Comparison of ENCODE assay signal across 41 cellular contexts in genomic region chr19:14648506-14648905, GRCh38. TPM values are rescaled to one million over a fixed set of nuclear protein-coding genes. Genes with fewer than 3 reads are reported as not detected.
"Had no signal": no experiment of that assay in that cellular context is flagged by ENCODE, and none has a peak within 500 bp of the region (broad histone marks: within the 10 kb centered on the region; RNA-seq: fewer than 3 reads in every experiment).

No MANE protein-coding gene starts in this region.

- FAIRE-seq: astrocyte, bronchial epithelial cell had no signal

- H3K4me1 Mint-ChIP-seq: activated naive CD4-positive, alpha-beta T cell treated with anti-CD3 and anti-CD28 coated beads, Interleukin-2, amount 10 ng/mL, durations not matched to agents 7 days and 5 days; activated naive CD4-positive, alpha-beta T cell treated with anti-CD3 and anti-CD28 coated beads, Interleukin-2, amount 50 U/mL, for 24 hours; activated naive CD8-positive, alpha-beta T cell treated with anti-CD3 and anti-CD28 coated beads for 36 hours; activated naive CD8-positive, alpha-beta T cell treated with anti-CD3 and anti-CD28 coated beads, Interleukin-2, amount 10 ng/mL, durations not matched to agents 7 days and 5 days; activated naive CD8-positive, alpha-beta T cell treated with anti-CD3 and anti-CD28 coated beads, Interleukin-2, amount 50 U/mL, for 24 hours; brain; central memory CD8-positive, alpha-beta T cell had no signal

- H3K27me3 ChIP-seq: adrenal gland, ascending aorta, body of pancreas, brain microvascular endothelial cell, breast epithelium, cardiac muscle cell had no signal

- H3K27ac Mint-ChIP-seq: activated naive CD4-positive, alpha-beta T cell treated with anti-CD3 and anti-CD28 coated beads for 36 hours; activated naive CD4-positive, alpha-beta T cell treated with anti-CD3 and anti-CD28 coated beads, Interleukin-2, amount 10 ng/mL, durations not matched to agents 7 days and 5 days; activated naive CD4-positive, alpha-beta T cell treated with anti-CD3 and anti-CD28 coated beads, Interleukin-2, amount 50 U/mL, for 24 hours; activated naive CD4-positive, alpha-beta T cell treated with anti-CD3 and anti-CD28 coated beads, Interleukin-2, amount 50 U/mL, for 72 hours; activated naive CD8-positive, alpha-beta T cell; activated naive CD8-positive, alpha-beta T cell treated with anti-CD3 and anti-CD28 coated beads for 36 hours; activated naive CD8-positive, alpha-beta T cell treated with anti-CD3 and anti-CD28 coated beads, Interleukin-2, amount 10 ng/mL, durations not matched to agents 7 days and 5 days; activated naive CD8-positive, alpha-beta T cell treated with anti-CD3 and anti-CD28 coated beads, Interleukin-2, amount 50 U/mL, for 24 hours; activated T-cell treated with anti-CD3 and anti-CD28 coated beads, Interleukin-2, amount 50 U/mL, for 24 hours; activated T-cell treated with anti-CD3 and anti-CD28 coated beads, Interleukin-2, amount 50 U/mL, for 72 hours; activated T-helper 1 cell treated with anti-CD3 and anti-CD28 coated beads, Interleukin-12 subunit alpha, Interleukin-12 subunit beta, Interleukin-2, Interleukin-4 antibody, amounts not matched to agents 30 ng/mL and 10 ng/mL and 1 ng/mL, durations not matched to agents 14 hours and 24 hours and 36 hours; activated T-helper 2 cell treated with anti-CD3 and anti-CD28 coated beads, Interferon-gamma antibody, Interleukin-2, Interleukin-4, amounts not matched to agents 10 μg/mL and 5 μg/mL and 100 μg/mL, durations not matched to agents 14 hours and 24 hours and 36 hours; brain had no signal

- H3K4me1 ChIP-seq: adrenal gland, ascending aorta, body of pancreas, breast epithelium had no signal

- H3K9me3 ChIP-seq: adrenal gland, ascending aorta, body of pancreas, breast epithelium had no signal

- H3K9me3 Mint-ChIP-seq: activated naive CD4-positive, alpha-beta T cell treated with anti-CD3 and anti-CD28 coated beads for 36 hours; activated naive CD4-positive, alpha-beta T cell treated with anti-CD3 and anti-CD28 coated beads, Interleukin-2, amount 50 U/mL, for 24 hours; activated T-helper 1 cell treated with anti-CD3 and anti-CD28 coated beads, Interleukin-12 subunit alpha, Interleukin-12 subunit beta, Interleukin-2, Interleukin-4 antibody, amounts not matched to agents 30 ng/mL and 10 ng/mL and 1 ng/mL, durations not matched to agents 14 hours and 24 hours and 36 hours; central memory CD8-positive, alpha-beta T cell had no signal

- H3K4me3 Mint-ChIP-seq: activated naive CD4-positive, alpha-beta T cell treated with anti-CD3 and anti-CD28 coated beads for 36 hours; activated naive CD4-positive, alpha-beta T cell treated with anti-CD3 and anti-CD28 coated beads, Interleukin-2, amount 10 ng/mL, durations not matched to agents 7 days and 5 days; activated naive CD4-positive, alpha-beta T cell treated with anti-CD3 and anti-CD28 coated beads, Interleukin-2, amount 50 U/mL, for 24 hours; activated naive CD8-positive, alpha-beta T cell; activated naive CD8-positive, alpha-beta T cell treated with anti-CD3 and anti-CD28 coated beads for 36 hours; activated naive CD8-positive, alpha-beta T cell treated with anti-CD3 and anti-CD28 coated beads, Interleukin-2, amount 10 ng/mL, durations not matched to agents 7 days and 5 days; activated naive CD8-positive, alpha-beta T cell treated with anti-CD3 and anti-CD28 coated beads, Interleukin-2, amount 50 U/mL, for 24 hours; activated T-cell treated with anti-CD3 and anti-CD28 coated beads, Interleukin-2, amount 50 U/mL, for 24 hours; activated T-cell treated with anti-CD3 and anti-CD28 coated beads, Interleukin-2, amount 50 U/mL, for 4 hours; activated T-cell treated with anti-CD3 and anti-CD28 coated beads, Interleukin-2, amount 50 U/mL, for 72 hours; activated T-helper 1 cell treated with anti-CD3 and anti-CD28 coated beads, Interleukin-12 subunit alpha, Interleukin-12 subunit beta, Interleukin-2, Interleukin-4 antibody, amounts not matched to agents 30 ng/mL and 10 ng/mL and 1 ng/mL, durations not matched to agents 14 hours and 24 hours and 36 hours; brain; central memory CD8-positive, alpha-beta T cell had no signal

- H3K27ac ChIP-seq: adrenal gland, ascending aorta, body of pancreas, brain microvascular endothelial cell, breast epithelium, cardiac muscle cell had no signal

- ATAC-seq: activated naive CD4-positive, alpha-beta T cell treated with anti-CD3 and anti-CD28 coated beads, Interleukin-2, amount 50 U/mL, for 72 hours; activated naive CD8-positive, alpha-beta T cell treated with anti-CD3 and anti-CD28 coated beads, Interleukin-2, amount 50 U/mL, for 24 hours; activated T-cell treated with anti-CD3 and anti-CD28 coated beads, Interleukin-2, amount 50 U/mL, for 4 hours; activated T-cell treated with anti-CD3 and anti-CD28 coated beads, Interleukin-2, amount 50 U/mL, for 72 hours; body of pancreas had no signal

- H3K4me3 ChIP-seq: adrenal gland, ascending aorta, body of pancreas, breast epithelium, cardiac muscle cell had no signal

- H3K36me3 Mint-ChIP-seq: activated naive CD4-positive, alpha-beta T cell treated with anti-CD3 and anti-CD28 coated beads, Interleukin-2, amount 10 ng/mL, durations not matched to agents 7 days and 5 days; activated naive CD4-positive, alpha-beta T cell treated with anti-CD3 and anti-CD28 coated beads, Interleukin-2, amount 50 U/mL, for 72 hours; activated naive CD8-positive, alpha-beta T cell; activated naive CD8-positive, alpha-beta T cell treated with anti-CD3 and anti-CD28 coated beads, Interleukin-2, amount 10 ng/mL, durations not matched to agents 7 days and 5 days; brain had no signal

- DNase-seq: activated effector memory CD4-positive, alpha-beta T cell treated with anti-CD3 and anti-CD28 coated beads, Interleukin-2, amount 50 U/mL, for 16 hours; activated effector memory CD4-positive, alpha-beta T cell treated with Interleukin-2 at 50 U/mL for 16 hours; activated gamma-delta T cell; activated gamma-delta T cell treated with Interleukin-2 at 50 U/mL for 16 hours; activated naive CD4-positive, alpha-beta T cell; activated naive CD4-positive, alpha-beta T cell treated with anti-CD3 and anti-CD28 coated beads for 36 hours; activated naive CD4-positive, alpha-beta T cell treated with anti-CD3 and anti-CD28 coated beads, Interleukin-2, amount 10 ng/mL, durations not matched to agents 7 days and 5 days; activated naive CD4-positive, alpha-beta T cell treated with anti-CD3 and anti-CD28 coated beads, Interleukin-2, amount 50 U/mL, for 16 hours; activated naive CD4-positive, alpha-beta T cell treated with Interleukin-2 at 50 U/mL for 16 hours; activated naive CD8-positive, alpha-beta T cell treated with anti-CD3 and anti-CD28 coated beads for 36 hours; activated naive CD8-positive, alpha-beta T cell treated with anti-CD3 and anti-CD28 coated beads, Interleukin-2, amount 10 ng/mL, durations not matched to agents 7 days and 5 days; activated naive CD8-positive, alpha-beta T cell treated with anti-CD3 and anti-CD28 coated beads, Interleukin-2, amount 50 U/mL, for 24 hours; activated T-cell treated with anti-CD3 and anti-CD28 coated beads, Interleukin-2, amount 50 U/mL, for 1 hour; activated T-cell treated with anti-CD3 and anti-CD28 coated beads, Interleukin-2, amount 50 U/mL, for 24 hours; activated T-cell treated with anti-CD3 and anti-CD28 coated beads, Interleukin-2, amount 50 U/mL, for 4 hours; activated T-cell treated with anti-CD3 and anti-CD28 coated beads, Interleukin-2, amount 50 U/mL, for 48 hours; activated T-cell treated with anti-CD3 and anti-CD28 coated beads, Interleukin-2, amount 50 U/mL, for 72 hours; adrenal gland; amniotic stem cell; amygdala; anterior cingulate cortex; aorta; body of pancreas; brain microvascular endothelial cell; caudate nucleus; central memory CD4-positive, alpha-beta T cell; cerebellar nuclear complex had no signal

- H3K36me3 ChIP-seq: adrenal gland, ascending aorta, brain microvascular endothelial cell, breast epithelium, cardiac muscle cell had no signal

RNA-seq across cellular contexts. Expression of gene ADGRE3, which starts 26.1 kb away (rescaled TPM):
- total RNA-seq: activated naive CD4-positive, alpha-beta T cell treated with anti-CD3 and anti-CD28 coated beads for 36 hours; activated naive CD4-positive, alpha-beta T cell treated with anti-CD3 and anti-CD28 coated beads, Interleukin-2, amount 50 U/mL, for 72 hours; activated naive CD8-positive, alpha-beta T cell treated with anti-CD3 and anti-CD28 coated beads for 36 hours; activated naive CD8-positive, alpha-beta T cell treated with anti-CD3 and anti-CD28 coated beads, Interleukin-2, amount 10 ng/mL, durations not matched to agents 7 days and 5 days; activated T-cell treated with anti-CD3 and anti-CD28 coated beads, Interleukin-2, amount 50 U/mL, for 4 hours; activated T-cell treated with anti-CD3 and anti-CD28 coated beads, Interleukin-2, amount 50 U/mL, for 72 hours; activated T-helper 1 cell treated with anti-CD3 and anti-CD28 coated beads, Interleukin-12 subunit alpha, Interleukin-12 subunit beta, Interleukin-2, Interleukin-4 antibody, amounts not matched to agents 30 ng/mL and 10 ng/mL and 1 ng/mL, durations not matched to agents 14 hours and 24 hours and 36 hours; activated T-helper 2 cell treated with anti-CD3 and anti-CD28 coated beads, Interferon-gamma antibody, Interleukin-2, Interleukin-4, amounts not matched to agents 10 μg/mL and 5 μg/mL and 100 μg/mL, durations not matched to agents 14 hours and 24 hours and 36 hours; ascending aorta; astrocyte; body of pancreas; bronchial epithelial cell; cardiac muscle cell; cerebellum; chondrocyte had no signal
- polyA plus RNA-seq: adrenal gland, aorta, cardiac muscle cell had no signal
